In the genomic region with DNA sequence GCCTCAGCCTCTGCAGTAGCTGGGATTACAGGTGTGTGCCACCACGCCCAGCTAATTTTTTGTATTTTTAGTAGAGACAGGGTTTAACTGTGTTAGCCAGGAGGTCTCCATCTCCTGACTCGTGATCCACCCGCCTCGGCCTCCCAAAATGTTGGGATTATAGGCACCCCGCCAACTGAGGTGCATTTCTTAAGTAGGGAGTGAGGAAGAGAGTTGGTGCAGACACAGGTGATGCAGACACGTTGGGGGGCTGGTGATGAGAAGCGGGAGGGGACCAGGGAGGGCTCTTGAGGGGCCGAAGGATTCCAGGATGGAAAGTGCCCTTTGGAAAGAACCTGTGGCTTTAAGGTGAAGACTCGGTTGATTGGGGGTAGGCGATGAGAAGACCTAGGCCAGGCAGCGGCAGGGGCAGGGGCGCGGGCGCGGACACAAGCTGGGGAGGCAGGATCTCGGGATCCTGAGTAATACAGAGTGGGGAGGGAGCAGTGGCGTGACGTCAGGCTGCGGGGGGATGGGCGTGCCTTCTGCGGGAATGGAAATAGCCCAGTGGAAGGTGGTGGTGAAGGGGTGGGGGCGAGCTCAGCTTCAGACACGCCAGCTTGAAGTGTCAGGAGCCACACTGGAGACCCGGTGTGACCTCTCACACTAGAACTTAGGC, we compare ENCODE assay signal across 9 cellular contexts. TPM values are rescaled to one million over a fixed set of nuclear protein-coding genes. Genes with fewer than 3 reads are reported as not detected.
A peak's percentile ranks its signal among the peaks of the same experiment; 100 is the strongest.
DNase-seq lines count a peak whose midpoint lies in the region; ATAC-seq, FAIRE-seq and TF ChIP-seq lines count a peak whose summit lies in the region.
"Had no signal": no experiment of that assay in that cellular context is flagged by ENCODE, and none has a peak within 500 bp of the region (broad histone marks: within the 10 kb centered on the region; RNA-seq: fewer than 3 reads in every experiment).

No MANE protein-coding gene starts in this region.

- peak overlapping the region; percentile 80 for H2AFZ ChIP-seq in K562 (ENCODE audit: low read depth, low read length)

- peak overlapping the region; percentile 61 for H3K27ac ChIP-seq in K562 (ENCODE audit: extremely low read depth, low read depth, low read length)

- no peak for TF ChIP-seq EP300 in K562 (IDR thresholded peaks at IDR 0.05; ENCODE audit: low read length)

- H3K9me3 ChIP-seq in K562 (replicated peaks; ENCODE audit: control insufficient read depth, insufficient read depth, low read depth, low read length): no peaks in the 10 kb centered on the region
- no peaks in the 10 kb centered on the region for H3K9me3 ChIP-seq in skeletal muscle satellite cell (replicated peaks; ENCODE audit: low read length)

- peaks cover 15% of the 10 kb centered on the region for H4K20me1 ChIP-seq in K562 (replicated peaks; ENCODE audit: control insufficient read depth, insufficient read depth, low read length)

- CTCF ChIA-PET in K562 (lab: Yijun Ruan, JAX; ENCODE audit: low intra/inter-chr PET ratio): interaction anchor here (0.6 kb wide), 1 partner anchor 79 kb away, joined by 3 read pairs; no protein-coding TSS in a partner anchor

- H3K36me3 ChIP-seq in K562 (ENCODE audit: control insufficient read depth, insufficient read depth, low read length) (peaks cover 13% of the 10 kb centered on the region), skeletal muscle satellite cell (ENCODE audit: insufficient read depth, low read length) (peaks cover 4% of the 10 kb centered on the region)

- no TSS peak for BruUV-seq in K562 (replicated peaks; lab: Mats Ljungman, UMichigan)

- H3K4me3 ChIP-seq in K562: no peak overlapping the region
- H3K4me3 ChIP-seq in skeletal muscle satellite cell (ENCODE audit: low read length): peak overlapping the region; percentile 40

- peaks cover 48 to 82% of the 10 kb centered on the region in 2 experiments for H3K4me1 ChIP-seq in K562 (replicated peaks in 1 of 2; ENCODE audit: control insufficient read depth in 2 of 2, insufficient read depth in 2 of 2, low read length in 2 of 2)
- H3K4me1 ChIP-seq in skeletal muscle satellite cell (ENCODE audit: control insufficient read depth, insufficient read depth, low read length): peaks cover 24% of the 10 kb centered on the region

- in situ Hi-C loops in K562 (cut with MboI): no loop called here

- WGBS in K562 (ENCODE audit: insufficient coverage, low coverage, missing lambda C conversion rate): 27% methylated on average over 23 of the region's 24 CpGs

- TF ChIP-seq RAD21 in K562 (CRISPR knock-in tag; conservative IDR thresholded peaks at IDR 0.05 in 1 of 2, IDR thresholded peaks at IDR 0.05 in 1 of 2): no peak

- no peak for TF ChIP-seq CTCF in K562 (IDR thresholded peaks at IDR 0.05 in 2 of 3, conservative IDR thresholded peaks at IDR 0.05 in 1 of 3; ENCODE audit: insufficient read depth in 2 of 3, low read depth in 1 of 3, low read length in 3 of 3)

- no peak for TF ChIP-seq POLR2A in K562 (conservative IDR thresholded peaks at IDR 0.05)

- DNase-seq in GM03348 (ENCODE audit: low spot score) (peak; percentile 84), K562 (ENCODE audit: extremely low read depth in 1 of 4, low spot score in 3 of 4) (peak; percentile 82 to 87 (median 84)), iris pigment epithelial cell (ENCODE audit: low read depth) (peak; percentile 68), NCI-H226 (no peak), GOT3 (lab: John Stamatoyannopoulos, UW) (no peak), GF-D8 (lab: John Stamatoyannopoulos, UW) (no peak)
- DNase-seq: stimulated activated naive CD4-positive, alpha-beta T cell had no signal

- H3K79me2 ChIP-seq in K562 (ENCODE audit: control insufficient read depth, insufficient read depth, low read length): peaks cover 32% of the 10 kb centered on the region

- peak; percentile 37 for FAIRE-seq in K562 (lab: Jason Lieb, UNC)

- peaks cover 1% of the 10 kb centered on the region for H3K9me1 ChIP-seq in K562 (ENCODE audit: control insufficient read depth, insufficient read depth, low read length)

- POLR2A ChIA-PET in K562 (lab: Yijun Ruan, JAX): interaction anchor here (0.6 to 1.3 kb wide), 3 partner anchors 10 to 54 kb away, joined by 3 to 5 read pairs (median 4); no protein-coding TSS in a partner anchor

- H3K4me2 ChIP-seq in K562 (ENCODE audit: insufficient read depth, low read length): peak overlapping the region; percentile 94
- peak overlapping the region; percentile 73 for H3K4me2 ChIP-seq in skeletal muscle satellite cell (ENCODE audit: low read length)

- H3K9ac ChIP-seq in K562 (ENCODE audit: insufficient read depth in 1 of 2, low read depth in 2 of 2, low read length in 2 of 2) (peak overlapping the region; percentile 42 to 96), skeletal muscle satellite cell (ENCODE audit: low read depth, low read length) (peak overlapping the region; percentile 36)

- intact Hi-C loops in K562 (cut with micrococcal nuclease): no loop called here

- H3K27me3 ChIP-seq in K562 (ENCODE audit: control insufficient read depth in 2 of 2, insufficient read depth in 2 of 2, low read length in 2 of 2) (no peaks in the 10 kb centered on the region), skeletal muscle satellite cell (ENCODE audit: control insufficient read depth, insufficient read depth, low read length) (no peaks in the 10 kb centered on the region)

- ATAC-seq in K562 (peak; percentile 37), HG03108 (IDR thresholded peaks at IDR 0.05; ENCODE audit: unreplicated experiment) (no peak)

RNA-seq across cellular contexts. Expression of a gene that starts 2.5 kb away (rescaled TPM):
- total RNA-seq in K562 (2011; cell fraction: chromatin; rRNA removed; ENCODE audit: low replicate concordance): 30.3 and 91.0 TPM in 2 replicates
- 132 and 138 TPM in 2 replicates for total RNA-seq in K562 (2011; cell fraction: nucleolus; rRNA removed)
- 102 and 104 TPM in 2 replicates for total RNA-seq in K562 (2011; cell fraction: nucleoplasm; rRNA removed)
- total RNA-seq in K562 (2014; rRNA removed): 28.4 and 48.6 TPM in 2 replicates
- 10.2 and 10.8 TPM in 2 replicates for total RNA-seq in K562 (2014; rRNA removed; fragmentation: Illumina TruSeq; extraction: Trizol)
- total RNA-seq in K562 (2015; rRNA removed; fragmentation: Illumina TruSeq; extraction: Trizol): 22.7 and 24.3 TPM in 2 replicates
- 213 and 228 TPM in 2 replicates for total RNA-seq in K562 (2021)
- 7.1 and 14.1 TPM in 2 replicates for polyA plus RNA-seq in K562 (2011; rRNA removed)
- 28.4 and 49.5 TPM in 2 replicates for polyA plus RNA-seq in K562 (2011; cell fraction: cytosol; rRNA removed)
- 18.4 and 28.6 TPM in 2 replicates for polyA plus RNA-seq in K562 (2011; cell fraction: nucleus; rRNA removed)
- polyA plus RNA-seq in K562 (2012): 228 and 237 TPM in 2 replicates
- 44.5 and 83.3 TPM in 2 replicates for polyA plus RNA-seq in K562 (2014; fragmentation: Illumina TruSeq; extraction: Trizol)
- polyA plus RNA-seq in K562 (2014; fragmentation: Nextera tagmentation; extraction: Ambion mirVana): 1 to 10 TPM; 2.9 to 5.2 TPM
- polyA plus RNA-seq in K562 (2014; rRNA removed): 63.0 and 66.3 TPM in 2 replicates
- 4.5 and 5.5 TPM in 2 replicates for polyA minus RNA-seq in K562 (2011; rRNA and poly(A)+ RNA removed)
- polyA minus RNA-seq in K562 (2011; cell fraction: cytosol; rRNA and poly(A)+ RNA removed): 81.8 and 143 TPM in 2 replicates
- 8.2 and 10.8 TPM in 2 replicates for polyA minus RNA-seq in K562 (2011; cell fraction: nucleus; rRNA and poly(A)+ RNA removed)
- total RNA-seq in skeletal muscle satellite cell (2012; rRNA removed): 32.4 and 40.8 TPM in 2 replicates

RNA-seq across cellular contexts. Expression of a gene that starts 8.9 kb away (rescaled TPM):
- total RNA-seq in K562 (2011; cell fraction: chromatin; rRNA removed; ENCODE audit: low replicate concordance): 56.1 and 256 TPM in 2 replicates
- total RNA-seq in K562 (2011; cell fraction: nucleolus; rRNA removed): 207 and 245 TPM in 2 replicates
- total RNA-seq in K562 (2011; cell fraction: nucleoplasm; rRNA removed): 104 and 109 TPM in 2 replicates
- total RNA-seq in K562 (2014; rRNA removed): 39.5 and 48.7 TPM in 2 replicates
- 2.0 and 3.6 TPM in 2 replicates for total RNA-seq in K562 (2014; rRNA removed; fragmentation: Illumina TruSeq; extraction: Trizol)
- total RNA-seq in K562 (2015; rRNA removed; fragmentation: Illumina TruSeq; extraction: Trizol): 23.0 and 24.9 TPM in 2 replicates
- 42.3 and 55.1 TPM in 2 replicates for total RNA-seq in K562 (2021)
- 11.7 and 19.0 TPM in 2 replicates for polyA plus RNA-seq in K562 (2011; rRNA removed)
- 12.6 and 34.7 TPM in 2 replicates for polyA plus RNA-seq in K562 (2011; cell fraction: cytosol; rRNA removed)
- polyA plus RNA-seq in K562 (2011; cell fraction: nucleus; rRNA removed): 186 and 323 TPM in 2 replicates
- polyA plus RNA-seq in K562 (2012): 37.8 and 57.1 TPM in 2 replicates
- 10.1 and 18.1 TPM in 2 replicates for polyA plus RNA-seq in K562 (2014; fragmentation: Illumina TruSeq; extraction: Trizol)
- polyA plus RNA-seq in K562 (2014; fragmentation: Nextera tagmentation; extraction: Ambion mirVana): under 1 TPM in 1 of 2 experiments, not detected in 1; 0.38 TPM
- polyA plus RNA-seq in K562 (2014; rRNA removed): 54.4 and 56.9 TPM in 2 replicates
- polyA minus RNA-seq in K562 (2011; rRNA and poly(A)+ RNA removed): 2.0 and 5.0 TPM in 2 replicates
- 11.7 and 14.9 TPM in 2 replicates for polyA minus RNA-seq in K562 (2011; cell fraction: cytosol; rRNA and poly(A)+ RNA removed)
- 48.8 and 59.8 TPM in 2 replicates for polyA minus RNA-seq in K562 (2011; cell fraction: nucleus; rRNA and poly(A)+ RNA removed)
- total RNA-seq in skeletal muscle satellite cell (2012; rRNA removed): 59.8 and 64.9 TPM in 2 replicates

RNA-seq across cellular contexts. Expression of a gene that starts 20.0 kb away (rescaled TPM):
- 0.21 TPM in 1 of 2 replicates, not detected in the other for total RNA-seq in K562 (2011; cell fraction: chromatin; rRNA removed; ENCODE audit: low replicate concordance)
- total RNA-seq in K562 (2011; cell fraction: nucleolus; rRNA removed): 0.39 and 0.83 TPM in 2 replicates
- total RNA-seq in K562 (2011; cell fraction: nucleoplasm; rRNA removed): not detected in 2 replicates
- total RNA-seq in K562 (2014; rRNA removed) (not detected in 2 replicates), K562 (2014; rRNA removed; fragmentation: Illumina TruSeq; extraction: Trizol) (not detected in 2 replicates), K562 (2015; rRNA removed; fragmentation: Illumina TruSeq; extraction: Trizol) (not detected in 2 replicates), K562 (2021) (not detected in 2 replicates)
- polyA plus RNA-seq in K562 (2011; rRNA removed) (not detected in 2 replicates), K562 (2014; fragmentation: Illumina TruSeq; extraction: Trizol) (not detected in 2 replicates), K562 (2014; fragmentation: Nextera tagmentation; extraction: Ambion mirVana) (under 1 TPM in 1 of 2 experiments, not detected in 1; 0.45 TPM), K562 (2014; rRNA removed) (0.05 TPM in 1 of 2 replicates, not detected in the other)
- not detected in 2 replicates for polyA plus RNA-seq in K562 (2011; cell fraction: cytosol; rRNA removed)
- polyA plus RNA-seq in K562 (2011; cell fraction: nucleus; rRNA removed): 0.11 TPM in 1 of 2 replicates, not detected in the other
- 3.4 TPM in 1 of 2 replicates, not detected in the other for polyA plus RNA-seq in K562 (2012)
- polyA minus RNA-seq in K562 (2011; rRNA and poly(A)+ RNA removed): not detected in 2 replicates
- not detected in 2 replicates for polyA minus RNA-seq in K562 (2011; cell fraction: cytosol; rRNA and poly(A)+ RNA removed)
- 0.13 and 0.33 TPM in 2 replicates for polyA minus RNA-seq in K562 (2011; cell fraction: nucleus; rRNA and poly(A)+ RNA removed)
- total RNA-seq in skeletal muscle satellite cell (2012; rRNA removed): not detected in 2 replicates

RNA-seq across cellular contexts. Expression of a gene that starts 26.6 kb away (rescaled TPM):
- total RNA-seq in K562 (2011; cell fraction: chromatin; rRNA removed; ENCODE audit: low replicate concordance): 117 and 145 TPM in 2 replicates
- 53.9 and 57.6 TPM in 2 replicates for total RNA-seq in K562 (2011; cell fraction: nucleolus; rRNA removed)
- total RNA-seq in K562 (2011; cell fraction: nucleoplasm; rRNA removed): 56.8 and 78.9 TPM in 2 replicates
- total RNA-seq in K562 (2014; rRNA removed): 11.1 and 16.5 TPM in 2 replicates
- total RNA-seq in K562 (2014; rRNA removed; fragmentation: Illumina TruSeq; extraction: Trizol): 18.7 and 20.4 TPM in 2 replicates
- total RNA-seq in K562 (2015; rRNA removed; fragmentation: Illumina TruSeq; extraction: Trizol): 15.2 and 17.1 TPM in 2 replicates
- 37.2 and 38.9 TPM in 2 replicates for total RNA-seq in K562 (2021)
- 32.1 and 37.1 TPM in 2 replicates for polyA plus RNA-seq in K562 (2011; rRNA removed)
- polyA plus RNA-seq in K562 (2011; cell fraction: cytosol; rRNA removed): 18.7 and 25.8 TPM in 2 replicates
- 31.1 and 36.8 TPM in 2 replicates for polyA plus RNA-seq in K562 (2011; cell fraction: nucleus; rRNA removed)
- polyA plus RNA-seq in K562 (2012): 16.3 and 20.5 TPM in 2 replicates
- polyA plus RNA-seq in K562 (2014; fragmentation: Illumina TruSeq; extraction: Trizol): 30.3 and 32.4 TPM in 2 replicates
- 1 to 10 TPM; 4.0 to 4.6 TPM for polyA plus RNA-seq in K562 (2014; fragmentation: Nextera tagmentation; extraction: Ambion mirVana)
- polyA plus RNA-seq in K562 (2014; rRNA removed): 21.3 and 22.3 TPM in 2 replicates
- polyA minus RNA-seq in K562 (2011; rRNA and poly(A)+ RNA removed): 40.3 and 44.0 TPM in 2 replicates
- 13.6 and 19.9 TPM in 2 replicates for polyA minus RNA-seq in K562 (2011; cell fraction: cytosol; rRNA and poly(A)+ RNA removed)
- 15.1 and 20.4 TPM in 2 replicates for polyA minus RNA-seq in K562 (2011; cell fraction: nucleus; rRNA and poly(A)+ RNA removed)
- 14.7 and 17.5 TPM in 2 replicates for total RNA-seq in skeletal muscle satellite cell (2012; rRNA removed)

RNA-seq across cellular contexts. Expression of a gene that starts 36.3 kb away (rescaled TPM):
- 29.2 and 69.3 TPM in 2 replicates for total RNA-seq in K562 (2011; cell fraction: chromatin; rRNA removed; ENCODE audit: low replicate concordance)
- 36.9 and 38.2 TPM in 2 replicates for total RNA-seq in K562 (2011; cell fraction: nucleolus; rRNA removed)
- total RNA-seq in K562 (2011; cell fraction: nucleoplasm; rRNA removed): 27.0 and 36.9 TPM in 2 replicates
- total RNA-seq in K562 (2014; rRNA removed) (7.2 and 13.4 TPM in 2 replicates), K562 (2014; rRNA removed; fragmentation: Illumina TruSeq; extraction: Trizol) (4.2 and 4.9 TPM in 2 replicates), K562 (2015; rRNA removed; fragmentation: Illumina TruSeq; extraction: Trizol) (9.1 and 11.2 TPM in 2 replicates), K562 (2021) (22.6 and 24.3 TPM in 2 replicates)
- polyA plus RNA-seq in K562 (2011; rRNA removed) (5.7 and 9.4 TPM in 2 replicates), K562 (2014; fragmentation: Illumina TruSeq; extraction: Trizol) (7.2 and 9.4 TPM in 2 replicates), K562 (2014; fragmentation: Nextera tagmentation; extraction: Ambion mirVana) (1 to 10 TPM; 1.7 to 4.2 TPM), K562 (2014; rRNA removed) (8.3 and 9.3 TPM in 2 replicates)
- 7.1 and 12.3 TPM in 2 replicates for polyA plus RNA-seq in K562 (2011; cell fraction: cytosol; rRNA removed)
- 22.9 and 34.2 TPM in 2 replicates for polyA plus RNA-seq in K562 (2011; cell fraction: nucleus; rRNA removed)
- polyA plus RNA-seq in K562 (2012): 8.5 and 9.1 TPM in 2 replicates
- 6.5 and 9.7 TPM in 2 replicates for polyA minus RNA-seq in K562 (2011; rRNA and poly(A)+ RNA removed)
- polyA minus RNA-seq in K562 (2011; cell fraction: cytosol; rRNA and poly(A)+ RNA removed): 13.1 and 14.3 TPM in 2 replicates
- polyA minus RNA-seq in K562 (2011; cell fraction: nucleus; rRNA and poly(A)+ RNA removed): 12.5 and 15.3 TPM in 2 replicates
- total RNA-seq in skeletal muscle satellite cell (2012; rRNA removed): 13.2 and 16.4 TPM in 2 replicates

Comparison
In these comparisons a context has a peak if more than half of its experiments do, and no peak if none do; other contexts are left out.
1. DNase-seq: peak in GM03348 (single experiment), K562 (4 of 4) and iris pigment epithelial cell (single experiment); none in NCI-H226 (single experiment), GOT3 (single experiment) and GF-D8 (single experiment).